ENCODE assay signal across 9 cellular contexts in the genomic region with DNA sequence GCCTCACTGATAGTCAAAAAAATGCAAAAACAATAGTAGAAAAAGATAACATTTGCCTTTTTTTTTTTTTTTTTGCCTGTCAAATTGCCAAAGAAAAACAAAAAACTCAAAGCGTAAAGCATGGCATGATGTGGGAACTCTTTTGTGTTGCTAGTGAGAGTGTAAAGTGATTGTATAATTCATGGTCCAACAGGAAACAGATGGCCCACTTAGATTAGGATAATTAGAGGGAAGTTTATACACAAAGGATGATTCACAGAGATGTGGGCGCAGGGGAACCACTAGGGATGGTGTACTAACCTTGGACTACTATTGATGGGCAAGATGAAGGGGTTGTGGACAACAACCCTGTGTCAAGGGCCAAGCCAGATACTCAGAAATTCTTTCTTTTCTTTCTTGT. TPM values are rescaled to one million over a fixed set of nuclear protein-coding genes. Genes with fewer than 3 reads are reported as not detected.
DNase-seq lines count a peak whose midpoint lies in the region; ATAC-seq and TF ChIP-seq lines count a peak whose summit lies in the region.
"Had no signal": no experiment of that assay in that cellular context is flagged by ENCODE, and none has a peak within 500 bp of the region (broad histone marks: within the 10 kb centered on the region; RNA-seq: fewer than 3 reads in every experiment).

No MANE protein-coding gene starts in this region.

- peaks cover 6% of the 10 kb centered on the region; the same call in 1 of the 2 replicates for H3K4me1 ChIP-seq in HEK293 (ENCODE audit: control insufficient read depth, insufficient read depth, low read length)

- no peak for TF ChIP-seq CTCF in HEK293 (tag by site-specific recombination; IDR thresholded peaks at IDR 0.05)
- TF ChIP-seq CTCF in fibroblast of villous mesenchyme (IDR thresholded peaks at IDR 0.05; ENCODE audit: insufficient read depth, low read depth, low read length) = no peak

- CTCF ChIA-PET in HEK293 (lab: Yijun Ruan, JAX) = no interaction called here

- POLR2A ChIA-PET in HEK293 (lab: Yijun Ruan, JAX) = no interaction called here

- H3K9me3 ChIP-seq in HEK293 (ENCODE audit: control insufficient read depth, insufficient read depth, low read depth, low read length) = no peaks in the 10 kb centered on the region

- H3K36me3 ChIP-seq in HEK293 (ENCODE audit: control insufficient read depth in 2 of 2, insufficient read depth in 1 of 2, low read length in 2 of 2) = no peaks in the 10 kb centered on the region

- H3K4me3 ChIP-seq in HEK293 (ENCODE audit: low read depth, low read length) = no peak overlapping the region
- H3K4me3 ChIP-seq in fibroblast of villous mesenchyme (ENCODE audit: low read depth, low read length) = no peak overlapping the region

- DNase-seq in CMK (ENCODE audit: low read depth) (peak; percentile 51), OCI-M2 (lab: John Stamatoyannopoulos, UW; ENCODE audit: unreplicated experiment) (peak; percentile 19), fibroblast of villous mesenchyme (ENCODE audit: low read depth) (peak; percentile 57), SKM-1 treated with dmso at 0.1 percent for 144 hours (lab: John Stamatoyannopoulos, UW; ENCODE audit: unreplicated experiment) (no peak), SW 1271 (lab: John Stamatoyannopoulos, UW) (no peak)
- DNase-seq in activated T-cell treated with anti-CD3 and anti-CD28 coated beads, Interleukin-2, amount 50 U/mL, for 48 hours = no peak
- DNase-seq: DND-41 had no signal

- H3K27ac ChIP-seq in HEK293 (ENCODE audit: extremely low read depth, low read depth, low read length) = no peak overlapping the region

- ATAC-seq in GM18873 (IDR thresholded peaks at IDR 0.05; ENCODE audit: low FRiP score, unreplicated experiment) = no peak

TF ChIP-seq in HEK293, 187 proteins besides CTCF, POLR2A, EP300 and RAD21:
- TF ChIP-seq SP7 (tag by site-specific recombination; IDR thresholded peaks at IDR 0.05) = peak; percentile 96
- TF ChIP-seq EGR2 (tag by site-specific recombination; IDR thresholded peaks at IDR 0.05; ENCODE audit: low read depth) = 0 out of 2 replicates have a peak, but pooled peaks have one; percentile 8
- TF ChIP-seq ZNF629 (tag by site-specific recombination; IDR thresholded peaks at IDR 0.05) = 0 out of 2 replicates have a peak, but pooled peaks have one; percentile 10
- TF ChIP-seq, protein P1, sequence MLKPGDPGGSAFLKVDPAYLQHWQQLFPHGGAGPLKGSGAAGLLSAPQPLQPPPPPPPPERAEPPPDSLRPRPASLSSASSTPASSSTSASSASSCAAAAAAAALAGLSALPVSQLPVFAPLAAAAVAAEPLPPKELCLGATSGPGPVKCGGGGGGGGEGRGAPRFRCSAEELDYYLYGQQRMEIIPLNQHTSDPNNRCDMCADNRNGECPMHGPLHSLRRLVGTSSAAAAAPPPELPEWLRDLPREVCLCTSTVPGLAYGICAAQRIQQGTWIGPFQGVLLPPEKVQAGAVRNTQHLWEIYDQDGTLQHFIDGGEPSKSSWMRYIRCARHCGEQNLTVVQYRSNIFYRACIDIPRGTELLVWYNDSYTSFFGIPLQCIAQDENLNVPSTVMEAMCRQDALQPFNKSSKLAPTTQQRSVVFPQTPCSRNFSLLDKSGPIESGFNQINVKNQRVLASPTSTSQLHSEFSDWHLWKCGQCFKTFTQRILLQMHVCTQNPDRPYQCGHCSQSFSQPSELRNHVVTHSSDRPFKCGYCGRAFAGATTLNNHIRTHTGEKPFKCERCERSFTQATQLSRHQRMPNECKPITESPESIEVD (tag by site-specific recombination; IDR thresholded peaks at IDR 0.05) = peak; percentile 60; the same call in 1 of the 2 replicates
- peak; percentile 52 for TF ChIP-seq ZFHX2 (tag by site-specific recombination; conservative IDR thresholded peaks at IDR 0.05)
- no peak for TF ChIP-seq KLF1 (tag by site-specific recombination; IDR thresholded peaks at IDR 0.05)
- TF ChIP-seq, protein P2, sequence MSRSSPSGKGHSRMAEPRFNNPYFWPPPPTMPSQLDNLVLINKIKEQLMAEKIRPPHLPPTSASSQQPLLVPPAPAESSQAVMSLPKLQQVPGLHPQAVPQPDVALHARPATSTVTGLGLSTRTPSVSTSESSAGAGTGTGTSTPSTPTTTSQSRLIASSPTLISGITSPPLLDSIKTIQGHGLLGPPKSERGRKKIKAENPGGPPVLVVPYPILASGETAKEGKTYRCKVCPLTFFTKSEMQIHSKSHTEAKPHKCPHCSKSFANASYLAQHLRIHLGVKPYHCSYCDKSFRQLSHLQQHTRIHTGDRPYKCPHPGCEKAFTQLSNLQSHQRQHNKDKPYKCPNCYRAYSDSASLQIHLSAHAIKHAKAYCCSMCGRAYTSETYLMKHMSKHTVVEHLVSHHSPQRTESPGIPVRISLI (tag by site-specific recombination; IDR thresholded peaks at IDR 0.05) = no peak; the same call in 1 of the 2 replicates
- TF ChIP-seq ZBTB17 (tag by site-specific recombination; IDR thresholded peaks at IDR 0.05) = no peak
- TF ChIP-seq ZBTB48 (tag by site-specific recombination; IDR thresholded peaks at IDR 0.05) = 0 out of 2 replicates have a peak, but pooled peaks have one; percentile 47
TF ChIP-seq in HEK293: peak in this region for 6.

RNA-seq across cellular contexts. Expression of a gene that starts 16.4 kb away (rescaled TPM):
- 8.2 and 10.0 TPM in 2 replicates for total RNA-seq in fibroblast of villous mesenchyme

Comparison
In these comparisons a context has a peak if more than half of its experiments do, and no peak if none do; other contexts are left out.
1. DNase-seq: peak in CMK (single experiment), OCI-M2 (single experiment) and fibroblast of villous mesenchyme (single experiment); none in SKM-1 treated with dmso at 0.1 percent for 144 hours (single experiment), activated T-cell treated with anti-CD3 and anti-CD28 coated beads, Interleukin-2, amount 50 U/mL, for 48 hours (0 of 2) and SW 1271 (0 of 2).